14 cellular contexts compared by ENCODE assay signal in the genomic region with DNA sequence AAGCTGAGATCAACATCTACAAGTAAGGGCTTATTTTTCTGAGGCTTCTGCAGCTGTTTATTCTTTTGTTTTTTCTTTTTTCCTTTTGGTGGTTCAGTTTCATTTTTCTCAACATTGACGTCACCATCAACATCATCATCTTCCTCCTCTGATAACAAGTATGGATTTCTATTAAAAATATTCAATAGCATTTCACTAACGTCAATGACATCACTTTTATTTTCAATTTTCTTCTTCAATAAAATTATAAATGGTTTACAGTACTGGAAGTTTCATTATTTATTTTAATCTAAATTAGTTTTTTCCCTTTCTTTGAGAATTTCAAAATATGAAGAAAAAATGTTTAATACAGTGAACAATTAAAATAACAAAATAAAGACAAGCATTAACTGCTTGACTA. TPM values are rescaled to one million over a fixed set of nuclear protein-coding genes. Genes with fewer than 3 reads are reported as not detected.
DNase-seq lines count a peak whose midpoint lies in the region; ATAC-seq, FAIRE-seq and TF ChIP-seq lines count a peak whose summit lies in the region.
"Had no signal": no experiment of that assay in that cellular context is flagged by ENCODE, and none has a peak within 500 bp of the region (broad histone marks: within the 10 kb centered on the region; RNA-seq: fewer than 3 reads in every experiment).

No MANE protein-coding gene starts in this region.

- H3K27me3 ChIP-seq in small intestine (ENCODE audit: control insufficient read depth in 2 of 2, insufficient read depth in 2 of 2, low read length in 2 of 2) (no peaks in the 10 kb centered on the region), psoas muscle (ENCODE audit: insufficient read depth in 3 of 3, low read length in 2 of 3) (no peaks in the 10 kb centered on the region)
- H3K27me3 ChIP-seq: BLaER1 treated with 17β-estradiol and CSF1 and Interleukin-3, amounts not matched to agents 10 nM and 100 nM had no signal

- no peak for TF ChIP-seq EP300 in A549 (IDR thresholded peaks at IDR 0.05)

- 90% methylated on average over 2 of the region's 2 CpGs for WGBS in A549 (ENCODE audit: missing lambda C conversion rate)
- WGBS in small intestine, 3 donors, result 89 to 92% (median 89%) methylated on average over 2 of the region's 2 CpGs
- WGBS in psoas muscle, 3 donors, result 80 to 83% (median 81%) methylated on average over 2 of the region's 2 CpGs

- no peaks in the 10 kb centered on the region for H3K27me3 Mint-ChIP-seq in Calu3 (ENCODE audit: unreplicated experiment)
- H3K27me3 Mint-ChIP-seq: CD4-positive, CD25-positive, alpha-beta regulatory T cell had no signal

- H3K4me1 Mint-ChIP-seq in Calu3 (ENCODE audit: low read depth, unreplicated experiment), result no peaks in the 10 kb centered on the region
- H3K4me1 Mint-ChIP-seq: H9 had no signal

- FAIRE-seq in A549 (lab: Jason Lieb, UNC) (peak; percentile 28), endometrium (lab: Jason Lieb, UNC) (peak; percentile 41), small intestine (lab: Jason Lieb, UNC) (peak; percentile 53)
- FAIRE-seq: GM12892 had no signal

- CTCF ChIA-PET in A549 (lab: Yijun Ruan, JAX), result interaction anchor here (0.8 to 4.8 kb wide), 7 partner anchors 9 to 195 kb away, joined by 3 to 16 read pairs (median 3); a partner anchor contains a TSS
- CTCF ChIA-PET in Calu3 (lab: Charles Lee), result no interaction called here

- ATAC-seq in A549, result no peak
- no peak for ATAC-seq in psoas muscle

- TF ChIP-seq CTCF in A549 (IDR thresholded peaks at IDR 0.05) (no peak), Calu3 (IDR thresholded peaks at IDR 0.05; ENCODE audit: unreplicated experiment) (no peak), psoas muscle (IDR thresholded peaks at IDR 0.05) (no peak)

- H3K36me3 ChIP-seq in small intestine (ENCODE audit: control insufficient read depth in 2 of 2, insufficient read depth in 2 of 2, low read length in 2 of 2) (peaks cover 12 to 17% of the 10 kb centered on the region in 2 donors), psoas muscle (ENCODE audit: insufficient read depth in 1 of 2, low read depth in 1 of 2) (peaks cover 15 to 100% of the 10 kb centered on the region in 2 donors)

- DNase-seq in A549 (ENCODE audit: low read depth in 1 of 2, low spot score in 1 of 2), result no peak
- no peak for DNase-seq in Calu3
- DNase-seq in small intestine, result no peak
- DNase-seq in epidermal melanocyte (ENCODE audit: insufficient read length, low spot score), result no peak
- DNase-seq in psoas muscle, result no peak
- DNase-seq: ACHN; CD4-positive, CD25-positive, alpha-beta regulatory T cell; DND-41; GDM1; GOT3; H9 had no signal

- no peak overlapping the region for H3K4me2 ChIP-seq in A549
- H3K4me2 ChIP-seq: BLaER1 treated with 17β-estradiol and CSF1 and Interleukin-3, amounts not matched to agents 10 nM and 100 nM had no signal

- no peak overlapping the region for H3K27ac ChIP-seq in A549
- no peak overlapping the region for H3K27ac ChIP-seq in small intestine (ENCODE audit: low read depth in 1 of 2, low read length in 1 of 2)
- no peak overlapping the region for H3K27ac ChIP-seq in psoas muscle
- H3K27ac ChIP-seq: BLaER1 treated with 17β-estradiol and CSF1 and Interleukin-3, amounts not matched to agents 10 nM and 100 nM had no signal

- TF ChIP-seq RAD21 in A549 (conservative IDR thresholded peaks at IDR 0.05 in 1 of 2, IDR thresholded peaks at IDR 0.05 in 1 of 2), result no peak

- H3K4me3 ChIP-seq in A549, result no peak overlapping the region
- no peak overlapping the region for H3K4me3 ChIP-seq in small intestine (ENCODE audit: low read depth in 1 of 2, low read length in 2 of 2)
- no peak overlapping the region for H3K4me3 ChIP-seq in psoas muscle
- H3K4me3 ChIP-seq: BLaER1 treated with 17β-estradiol and CSF1 and Interleukin-3, amounts not matched to agents 10 nM and 100 nM had no signal

- H3K4me3 Mint-ChIP-seq in Calu3 (ENCODE audit: low read depth, unreplicated experiment), result no peak overlapping the region
- H3K4me3 Mint-ChIP-seq: CD4-positive, CD25-positive, alpha-beta regulatory T cell; H9 had no signal

- POLR2A ChIA-PET in A549 (lab: Yijun Ruan, JAX), result interaction anchor here (1.0 to 1.2 kb wide), 2 partner anchors 24 to 195 kb away, joined by 3 to 6 read pairs; a partner anchor contains a TSS

- TF ChIP-seq POLR2A in A549 (IDR thresholded peaks at IDR 0.05; ENCODE audit: low read length), result no peak

- H3K9me3 ChIP-seq in A549, result no peaks in the 10 kb centered on the region
- no peaks in the 10 kb centered on the region for H3K9me3 ChIP-seq in small intestine (ENCODE audit: control insufficient read depth, low read depth)
- H3K9me3 ChIP-seq in psoas muscle, result no peaks in the 10 kb centered on the region

- no peaks in the 10 kb centered on the region for H3K4me1 ChIP-seq in A549
- no peaks in the 10 kb centered on the region for H3K4me1 ChIP-seq in small intestine (ENCODE audit: control insufficient read depth in 2 of 2, insufficient read depth in 1 of 2, low read depth in 1 of 2, low read length in 1 of 2)
- no peaks in the 10 kb centered on the region for H3K4me1 ChIP-seq in psoas muscle
- H3K4me1 ChIP-seq: BLaER1 treated with 17β-estradiol and CSF1 and Interleukin-3, amounts not matched to agents 10 nM and 100 nM had no signal

- no peak overlapping the region for H3K27ac Mint-ChIP-seq in Calu3 (ENCODE audit: unreplicated experiment)

- H3K36me3 Mint-ChIP-seq in Calu3 (ENCODE audit: insufficient read depth, unreplicated experiment), result peaks cover 66% of the 10 kb centered on the region

- BruUV-seq in Calu3 (replicated peaks; lab: Mats Ljungman, UMichigan), result TSS peak; percentile 39

- no peaks in the 10 kb centered on the region for H3K9me3 Mint-ChIP-seq in Calu3 (ENCODE audit: low read depth, unreplicated experiment)
- H3K9me3 Mint-ChIP-seq: H9 had no signal

- intact Hi-C loops in Calu3 (cut with micrococcal nuclease; ENCODE audit: unreplicated experiment), result no loop called here
- intact Hi-C loops in psoas muscle (cut with DNase I), result loop anchor here (1.0 to 5.0 kb wide), 2 partner anchors 41 to 194 kb away; no protein-coding TSS in a partner anchor

TF ChIP-seq in A549, 52 proteins besides CTCF, POLR2A, EP300 and RAD21:
- TF ChIP-seq FOSL2 (IDR thresholded peaks at IDR 0.05) (no peak), FOSL2 (CRISPR knock-in tag; IDR thresholded peaks at IDR 0.05) (no peak), HEYL (CRISPR knock-in tag; IDR thresholded peaks at IDR 0.05) (no peak), HDAC2 (IDR thresholded peaks at IDR 0.05) (no peak), KDM5A (IDR thresholded peaks at IDR 0.05) (no peak), SMC3 (IDR thresholded peaks at IDR 0.05) (no peak), ZFP36 (IDR thresholded peaks at IDR 0.05; ENCODE audit: borderline replicate concordance, partially characterized antibody) (no peak), ZSCAN20 (CRISPR knock-in tag; IDR thresholded peaks at IDR 0.05) (no peak), EHMT2 (IDR thresholded peaks at IDR 0.05; ENCODE audit: low read depth) (no peak), HOXA7 (CRISPR knock-in tag; IDR thresholded peaks at IDR 0.05) (no peak), ESRRA (IDR thresholded peaks at IDR 0.05; ENCODE audit: borderline replicate concordance, low read length) (no peak), NR3C1 (IDR thresholded peaks at IDR 0.05) (no peak), CHD2 (IDR thresholded peaks at IDR 0.05; ENCODE audit: low read length, partially characterized antibody) (no peak), ZNF302 (CRISPR knock-in tag; IDR thresholded peaks at IDR 0.05) (no peak), CHD4 (IDR thresholded peaks at IDR 0.05; ENCODE audit: borderline replicate concordance) (no peak), RARB (CRISPR knock-in tag; IDR thresholded peaks at IDR 0.05) (no peak), HOXB13 (CRISPR knock-in tag; IDR thresholded peaks at IDR 0.05; ENCODE audit: low read depth) (no peak)
- TF ChIP-seq, protein P1, sequence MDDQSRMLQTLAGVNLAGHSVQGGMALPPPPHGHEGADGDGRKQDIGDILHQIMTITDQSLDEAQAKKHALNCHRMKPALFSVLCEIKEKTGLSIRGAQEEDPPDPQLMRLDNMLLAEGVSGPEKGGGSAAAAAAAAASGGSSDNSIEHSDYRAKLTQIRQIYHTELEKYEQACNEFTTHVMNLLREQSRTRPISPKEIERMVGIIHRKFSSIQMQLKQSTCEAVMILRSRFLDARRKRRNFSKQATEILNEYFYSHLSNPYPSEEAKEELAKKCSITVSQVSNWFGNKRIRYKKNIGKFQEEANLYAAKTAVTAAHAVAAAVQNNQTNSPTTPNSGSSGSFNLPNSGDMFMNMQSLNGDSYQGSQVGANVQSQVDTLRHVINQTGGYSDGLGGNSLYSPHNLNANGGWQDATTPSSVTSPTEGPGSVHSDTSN (IDR thresholded peaks at IDR 0.05), result no peak
- TF ChIP-seq, protein P2, sequence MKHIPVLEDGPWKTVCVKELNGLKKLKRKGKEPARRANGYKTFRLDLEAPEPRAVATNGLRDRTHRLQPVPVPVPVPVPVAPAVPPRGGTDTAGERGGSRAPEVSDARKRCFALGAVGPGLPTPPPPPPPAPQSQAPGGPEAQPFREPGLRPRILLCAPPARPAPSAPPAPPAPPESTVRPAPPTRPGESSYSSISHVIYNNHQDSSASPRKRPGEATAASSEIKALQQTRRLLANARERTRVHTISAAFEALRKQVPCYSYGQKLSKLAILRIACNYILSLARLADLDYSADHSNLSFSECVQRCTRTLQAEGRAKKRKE (CRISPR knock-in tag; IDR thresholded peaks at IDR 0.05; ENCODE audit: low read depth), result no peak

RNA-seq across cellular contexts. Expression of a gene that starts 23.9 kb away (rescaled TPM):
- polyA plus RNA-seq in A549 (2011; rRNA removed) (58.8 and 59.6 TPM in 2 replicates), A549 (2017; fragmentation: RNase III; extraction: RNeasy Plus Mini Kit Qiagen cat#74134 plus additional on column Dnase treatment) (57.0 to 60.3 TPM (median 58.3 TPM) in 3 replicates), small intestine (10 to 100 TPM; 19.6 to 33.5 (median 29.1) TPM), psoas muscle (10 to 100 TPM; 20.5 to 51.7 (median 20.9) TPM)
- polyA plus RNA-seq in A549 (2012; cell fraction: cytosol; rRNA removed), result 8.0 and 12.1 TPM in 2 replicates
- polyA plus RNA-seq in A549 (2012; cell fraction: nucleus; rRNA removed), result 10.0 and 13.7 TPM in 2 replicates
- polyA minus RNA-seq in A549 (2011; rRNA and poly(A)+ RNA removed), result 64.6 and 73.3 TPM in 2 replicates
- total RNA-seq in Calu3 (2022) (76.3 and 77.7 TPM in 2 replicates), psoas muscle (10 to 100 TPM; 52.8 to 68.3 (median 57.0) TPM)
